18 cellular contexts compared by ENCODE assay signal in the genomic region with DNA sequence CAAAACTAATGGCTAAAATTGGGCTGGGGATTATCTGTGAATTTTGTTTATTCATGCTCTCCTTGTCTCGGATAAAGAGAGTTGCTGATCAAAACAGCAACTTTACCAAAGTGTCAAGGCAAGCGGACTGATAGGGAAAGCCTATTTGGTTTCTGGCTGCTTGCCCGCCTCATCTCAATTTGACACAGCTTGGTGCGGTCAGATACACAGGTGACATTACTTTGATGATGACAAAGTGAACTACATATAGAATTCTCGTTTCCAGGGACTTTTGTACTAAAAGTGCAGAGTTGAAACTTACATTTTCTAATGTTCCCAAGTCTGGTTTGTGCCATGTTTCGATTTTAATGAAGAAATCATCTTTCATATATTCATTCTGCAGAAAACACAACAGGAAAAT.
DNase-seq lines count a peak whose midpoint lies in the region; ATAC-seq and TF ChIP-seq lines count a peak whose summit lies in the region.
"Had no signal": no experiment of that assay in that cellular context is flagged by ENCODE, and none has a peak within 500 bp of the region (broad histone marks: within the 10 kb centered on the region; RNA-seq: fewer than 3 reads in every experiment).

No MANE protein-coding gene starts in this region.

- H3K4me2 ChIP-seq in OCI-LY3 (ENCODE audit: low read length): peak overlapping the region; percentile 96
- H3K4me2 ChIP-seq: BLaER1 had no signal

- peaks cover 57% of the 10 kb centered on the region for H3K4me1 ChIP-seq in OCI-LY3 (ENCODE audit: low read length)
- H3K4me1 ChIP-seq: BLaER1, SJCRH30 had no signal

- peak overlapping the region; percentile 82 for H3K9ac ChIP-seq in OCI-LY3 (ENCODE audit: low read length)
- H3K9ac ChIP-seq: BLaER1 had no signal

- peaks cover 71% of the 10 kb centered on the region for H3K36me3 ChIP-seq in OCI-LY3 (replicated peaks; ENCODE audit: low read depth, low read length)

- 0 out of 2 replicates have a peak, but pooled peaks cover 1% of the 10 kb centered on the region for H4K20me1 ChIP-seq in OCI-LY3 (ENCODE audit: insufficient read depth, low read length)

- H2AFZ ChIP-seq in OCI-LY3 (ENCODE audit: low read depth, low read length): no peak overlapping the region

- H3K79me2 ChIP-seq in OCI-LY3 (ENCODE audit: low read length): peaks cover 88% of the 10 kb centered on the region

- DNase-seq in GM10248 (ENCODE audit: extremely low spot score): peak; percentile 40
- no peak for DNase-seq in hepatic stellate cell (ENCODE audit: low spot score)
- DNase-seq in activated CD8-positive, alpha-beta memory T cell treated with anti-CD3 and anti-CD28 coated beads for 24 hours: no peak
- DNase-seq: amniotic stem cell; cortex of kidney; DMS79 treated with DMSO at 0.1 percent for 48 hours; KBM-7; mesenchymal stem cell; NCI-H1694; NK-92 treated with Interleukin-12 subunit alpha and Interleukin-12 subunit beta, amount 100 ng/mL, for 24 hours; SJCRH30; small intestine had no signal

- H3K27me3 ChIP-seq in OCI-LY3 (ENCODE audit: low read depth, low read length): no peaks in the 10 kb centered on the region
- H3K27me3 ChIP-seq: BLaER1, SJCRH30 had no signal

- no peak for TF ChIP-seq CTCF in GM10248 (IDR thresholded peaks at IDR 0.05; ENCODE audit: control extremely low read depth, extremely low read depth, low read depth, missing control alignments)
- no peak for TF ChIP-seq CTCF in OCI-LY3 (IDR thresholded peaks at IDR 0.05; ENCODE audit: low read depth, low read length)

- ATAC-seq in GM18867 (IDR thresholded peaks at IDR 0.05; ENCODE audit: unreplicated experiment) (peak; percentile 54), HG02610 (IDR thresholded peaks at IDR 0.05; ENCODE audit: unreplicated experiment) (peak; percentile 37), HG03378 (IDR thresholded peaks at IDR 0.05; ENCODE audit: unreplicated experiment) (no peak), GM18861 (IDR thresholded peaks at IDR 0.05; ENCODE audit: unreplicated experiment) (no peak)

- CTCF ChIA-PET in GM10248 (lab: Yijun Ruan, JAX): interaction anchor here (2.0 to 6.8 kb wide), 3 partner anchors 9 to 21 kb away, joined by 5 to 54 read pairs (median 34); no protein-coding TSS in a partner anchor

- no peaks in the 10 kb centered on the region for H3K9me3 ChIP-seq in OCI-LY3 (ENCODE audit: insufficient read depth, low read length)
- H3K9me3 ChIP-seq: BLaER1, SJCRH30 had no signal

- H3K27ac ChIP-seq in OCI-LY3 (ENCODE audit: low read length): peak overlapping the region; percentile 97
- H3K27ac ChIP-seq: BLaER1, SJCRH30 had no signal

- POLR2A ChIA-PET in GM10248 (lab: Yijun Ruan, JAX): interaction anchor here (0.5 kb wide), 1 partner anchor 17 kb away, joined by 3 read pairs; no protein-coding TSS in a partner anchor

- peak overlapping the region; percentile 73 for H3K4me3 ChIP-seq in OCI-LY3 (ENCODE audit: low read length)
- H3K4me3 ChIP-seq: BLaER1, SJCRH30 had no signal

Comparison
In these comparisons a context has a peak if more than half of its experiments do, and no peak if none do; other contexts are left out.
1. ATAC-seq: peak in GM18867 (single experiment) and HG02610 (single experiment); none in HG03378 (single experiment) and GM18861 (single experiment).